8 cellular contexts compared by ENCODE assay signal in genomic region chr2:223896751-223897320, GRCh38. TPM values are rescaled to one million over a fixed set of nuclear protein-coding genes. Genes with fewer than 3 reads are reported as not detected.
DNase-seq lines count a peak whose midpoint lies in the region; ATAC-seq and TF ChIP-seq lines count a peak whose summit lies in the region.

No MANE protein-coding gene starts in this region.

- intact Hi-C loops in right cardiac atrium (cut with DNase I), result no loop called here
- intact Hi-C loops in left ventricle myocardium inferior (cut with micrococcal nuclease), result no loop called here

- H3K4me1 ChIP-seq in right cardiac atrium (ENCODE audit: control insufficient read depth, insufficient read depth, low read length) (no peaks in the 10 kb centered on the region), smooth muscle cell (ENCODE audit: low read depth) (no peaks in the 10 kb centered on the region), left ventricle myocardium inferior (no peaks in the 10 kb centered on the region)

- H3K4me2 ChIP-seq in smooth muscle cell, result no peak overlapping the region

- H3K27me3 ChIP-seq in right cardiac atrium (ENCODE audit: control insufficient read depth, insufficient read depth) (no peaks in the 10 kb centered on the region), smooth muscle cell (ENCODE audit: low read depth) (no peaks in the 10 kb centered on the region), left ventricle myocardium inferior (ENCODE audit: low read depth) (no peaks in the 10 kb centered on the region)

- ATAC-seq in GM19467 (IDR thresholded peaks at IDR 0.05; ENCODE audit: unreplicated experiment) (peak; percentile 74), HG03439 (IDR thresholded peaks at IDR 0.05; ENCODE audit: unreplicated experiment) (peak; percentile 72), right cardiac atrium (no peak)

- H3K27ac ChIP-seq in coronary artery (no peak overlapping the region), right cardiac atrium (ENCODE audit: low read length) (no peak overlapping the region), smooth muscle cell (ENCODE audit: low read depth) (no peak overlapping the region), left ventricle myocardium inferior (replicated peaks) (no peak overlapping the region)

- DNase-seq in DMS79 (lab: John Stamatoyannopoulos, UW) (peak; percentile 77), astrocyte of the hippocampus (ENCODE audit: low read depth, low spot score) (peak; percentile 35), coronary artery (ENCODE audit: low spot score) (no peak), right cardiac atrium (no peak), smooth muscle cell (lab: John Stamatoyannopoulos, UW; ENCODE audit: unreplicated experiment) (no peak), left ventricle myocardium inferior (no peak)

- no peaks in the 10 kb centered on the region for H3F3A ChIP-seq in smooth muscle cell (ENCODE audit: low read depth)

- WGBS in right cardiac atrium, result 68% methylated on average over 5 of the region's 5 CpGs
- WGBS in smooth muscle cell (ENCODE audit: low lambda C conversion rate), result 83% methylated on average over 5 of the region's 5 CpGs

- H3K9ac ChIP-seq in smooth muscle cell (ENCODE audit: low read depth), result no peak overlapping the region

- no peak overlapping the region for H2AFZ ChIP-seq in smooth muscle cell (ENCODE audit: low read depth)

- no peaks in the 10 kb centered on the region for H3K79me2 ChIP-seq in smooth muscle cell (ENCODE audit: low read depth)

- no peak overlapping the region for H3K4me3 ChIP-seq in coronary artery
- H3K4me3 ChIP-seq in right cardiac atrium (ENCODE audit: low read length), result no peak overlapping the region
- H3K4me3 ChIP-seq in smooth muscle cell, result no peak overlapping the region
- no peak overlapping the region for H3K4me3 ChIP-seq in left ventricle myocardium inferior

- H3K9me3 ChIP-seq in right cardiac atrium (ENCODE audit: control insufficient read depth, low read length), result no peaks in the 10 kb centered on the region
- H3K9me3 ChIP-seq in smooth muscle cell (replicated peaks; ENCODE audit: low read depth), result no peaks in the 10 kb centered on the region
- no peaks in the 10 kb centered on the region for H3K9me3 ChIP-seq in left ventricle myocardium inferior (replicated peaks)

- no peak for TF ChIP-seq CTCF in coronary artery (IDR thresholded peaks at IDR 0.05)
- no peak for TF ChIP-seq CTCF in smooth muscle cell (IDR thresholded peaks at IDR 0.05; ENCODE audit: borderline replicate concordance, insufficient read depth, poor library complexity, severe bottlenecking)
- no peak for TF ChIP-seq CTCF in left ventricle myocardium inferior (IDR thresholded peaks at IDR 0.05; ENCODE audit: borderline replicate concordance)

- no peaks in the 10 kb centered on the region for H4K20me1 ChIP-seq in smooth muscle cell (ENCODE audit: low read depth)

- H3K36me3 ChIP-seq in smooth muscle cell (ENCODE audit: low read depth) (peaks cover 15% of the 10 kb centered on the region), left ventricle myocardium inferior (peaks cover 92% of the 10 kb centered on the region)

RNA-seq across cellular contexts. Expression of gene WDFY1, which starts 48.3 kb away (rescaled TPM):
- total RNA-seq in right cardiac atrium (10 to 100 TPM; 15.0 to 21.2 (median 17.5) TPM), smooth muscle cell (58.6 and 68.3 TPM in 2 replicates), left ventricle myocardium inferior (12.6 TPM)
- polyA plus RNA-seq in right cardiac atrium (10.7 TPM), smooth muscle cell (31.6 and 33.1 TPM in 2 replicates)

RNA-seq across cellular contexts. Expression of gene AP1S3, which starts 59.5 kb away (rescaled TPM):
- total RNA-seq in right cardiac atrium (under 1 TPM; 0.17 to 0.84 (median 0.29) TPM), smooth muscle cell (5.9 and 11.4 TPM in 2 replicates), left ventricle myocardium inferior (0.47 TPM)
- polyA plus RNA-seq in right cardiac atrium (0.18 TPM), smooth muscle cell (1.4 and 3.4 TPM in 2 replicates)

Comparison
In these comparisons a context has a peak if more than half of its experiments do, and no peak if none do; other contexts are left out.
1. DNase-seq: peak in DMS79 (single experiment) and astrocyte of the hippocampus (single experiment); none in coronary artery (single experiment), right cardiac atrium (0 of 3), smooth muscle cell (single experiment) and left ventricle myocardium inferior (single experiment).
2. ATAC-seq: peak in GM19467 (single experiment) and HG03439 (single experiment); none in right cardiac atrium (0 of 2).